ENCODE assay signal across 17 cellular contexts in the genomic region with DNA sequence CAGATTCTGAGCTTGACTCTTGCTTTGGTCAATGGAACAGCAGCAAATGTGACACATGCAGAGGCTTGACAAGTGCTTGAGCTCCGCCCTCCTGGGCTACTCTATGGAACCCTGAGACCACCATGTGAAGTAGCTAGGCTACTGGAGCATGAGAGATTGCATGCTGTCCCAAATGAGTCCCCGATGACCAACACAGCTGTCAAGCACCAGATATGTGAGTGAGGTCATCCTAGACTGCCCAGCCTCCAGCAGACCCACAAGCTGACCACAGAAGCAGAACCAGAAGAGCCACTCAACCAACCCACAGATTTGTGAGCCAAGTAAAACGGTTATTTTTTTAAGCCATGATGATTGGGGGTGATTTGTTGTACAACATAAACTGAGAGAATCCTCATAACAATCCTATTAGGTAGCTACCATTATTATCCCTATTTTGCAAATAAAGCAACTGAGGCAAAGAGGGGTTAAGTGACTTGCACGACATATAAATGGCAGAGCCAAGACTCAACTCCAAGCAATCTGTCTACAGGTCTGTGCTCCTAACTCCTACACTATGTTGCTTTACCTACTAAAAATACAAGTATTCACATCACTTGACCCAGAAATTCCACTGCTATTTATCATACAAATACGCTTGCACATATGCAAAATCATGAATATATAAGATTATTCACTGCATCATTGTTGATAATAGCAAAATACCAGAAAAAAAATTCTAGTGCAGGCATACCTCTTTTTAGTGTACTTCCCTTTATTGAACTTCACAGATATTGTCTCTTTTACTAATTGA.
DNase-seq lines count a peak whose midpoint lies in the region; ATAC-seq, FAIRE-seq and TF ChIP-seq lines count a peak whose summit lies in the region.
"Had no signal": no experiment of that assay in that cellular context is flagged by ENCODE, and none has a peak within 500 bp of the region (broad histone marks: within the 10 kb centered on the region; RNA-seq: fewer than 3 reads in every experiment).

No MANE protein-coding gene starts in this region.

- peaks cover 0 to 7% of the 10 kb centered on the region in 2 experiments; a peak in 1 of 4 replicates for H3K36me3 ChIP-seq in GM12878 (ENCODE audit: control insufficient read depth in 2 of 2, insufficient read depth in 2 of 2, low read length in 1 of 2)
- H3K36me3 ChIP-seq: right atrium auricular region had no signal

- TF ChIP-seq POLR2A in GM12878 (IDR thresholded peaks at IDR 0.05; ENCODE audit: low read depth, low read length), result no peak

- WGBS in GM12878 (ENCODE audit: insufficient coverage, insufficient replicate concordance, low lambda C conversion rate, missing lambda C conversion rate), result 67% methylated on average over 5 of the region's 5 CpGs

- H3K4me2 ChIP-seq in GM12878 (ENCODE audit: control insufficient read depth, insufficient read depth), result peak overlapping the region; percentile 83

- H3K9ac ChIP-seq in GM12878 (ENCODE audit: control insufficient read depth, insufficient read depth, low read length), result no peak overlapping the region

- no peak overlapping the region for H3K4me3 Mint-ChIP-seq in chondrocyte (ENCODE audit: unreplicated experiment)
- H3K4me3 Mint-ChIP-seq: B cell; effector memory CD8-positive, alpha-beta T cell; stimulated activated naive CD8-positive, alpha-beta T cell treated with anti-CD3 and anti-CD28 coated beads, Interleukin-15, Interleukin-2, amounts not matched to agents 100 ng/mL and 50 ng/mL, for 24 hours had no signal

- H3K4me3 ChIP-seq in GM12878, result peak overlapping the region; percentile 51; the same call in 1 of the 2 replicates
- H3K4me3 ChIP-seq: right atrium auricular region had no signal

- peaks cover 6% of the 10 kb centered on the region for H3K9me3 Mint-ChIP-seq in chondrocyte (ENCODE audit: low read depth)
- H3K9me3 Mint-ChIP-seq: effector memory CD8-positive, alpha-beta T cell; stimulated activated naive CD8-positive, alpha-beta T cell treated with anti-CD3 and anti-CD28 coated beads, Interleukin-15, Interleukin-2, amounts not matched to agents 100 ng/mL and 50 ng/mL, for 24 hours had no signal

- ATAC-seq in HG03442 (IDR thresholded peaks at IDR 0.05; ENCODE audit: unreplicated experiment) (peak; percentile 58), GM12878 (peak; percentile 82), HG03280 (IDR thresholded peaks at IDR 0.05; ENCODE audit: unreplicated experiment) (no peak)
- ATAC-seq: effector memory CD8-positive, alpha-beta T cell had no signal

- peaks cover 98% of the 10 kb centered on the region for H3K79me2 ChIP-seq in GM12878 (ENCODE audit: control insufficient read depth, insufficient read depth, low read length)

- H3K27me3 Mint-ChIP-seq in chondrocyte (ENCODE audit: low read depth), result peaks cover 43% of the 10 kb centered on the region

- no TSS peak for BruUV-seq in GM12878 (replicated peaks; lab: Mats Ljungman, UMichigan)

- H3K27ac ChIP-seq in GM12878 (ENCODE audit: control insufficient read depth, insufficient read depth), result peak overlapping the region; percentile 8; the same call in 1 of the 2 replicates
- H3K27ac ChIP-seq: right atrium auricular region had no signal

- no peaks in the 10 kb centered on the region for H3K36me3 Mint-ChIP-seq in chondrocyte (ENCODE audit: low read depth)

- peaks cover 12% of the 10 kb centered on the region; the same call in 1 of the 2 replicates for H3K4me1 ChIP-seq in GM12878 (ENCODE audit: control insufficient read depth, insufficient read depth, low read length)
- H3K4me1 ChIP-seq: right atrium auricular region had no signal

- SMC1A ChIA-PET in GM12878 (lab: Charles Lee; ENCODE audit: uncharacterized antibody, unreplicated experiment), result interaction anchor here (0.7 to 9.9 kb wide), 7 partner anchors 9 to 462 kb away, joined by 3 to 243 read pairs (median 3); no protein-coding TSS in a partner anchor

- intact Hi-C loops in GM12878 (cut with micrococcal nuclease; ENCODE audit: unreplicated experiment), result no loop called here

- FAIRE-seq in GM18507 (lab: Jason Lieb, UNC) (peak; percentile 54), GM12878 (lab: Jason Lieb, UNC) (no peak)

- DNase-seq in GM18507 (ENCODE audit: extremely low spot score, insufficient read length, low read depth) (no peak), GM12878 (ENCODE audit: low read depth, low spot score) (no peak), renal cortical epithelial cell (ENCODE audit: low read depth) (peak; percentile 62), 8988T (no peak), chondrocyte (ENCODE audit: low spot score) (no peak)
- no peak for DNase-seq in activated T-cell treated with anti-CD3 and anti-CD28 coated beads, Interleukin-2, amount 50 U/mL, for 1 hour
- DNase-seq: activated CD8-positive, alpha-beta memory T cell treated with anti-CD3 and anti-CD28 coated beads for 24 hours; activated gamma-delta T cell treated with Interleukin-2 at 50 U/mL for 16 hours; DND-41; effector memory CD8-positive, alpha-beta T cell; NCI-H2081 treated with DMSO at 0.1 percent for 48 hours; SHP77 had no signal

- no peak overlapping the region for H2AFZ ChIP-seq in GM12878 (ENCODE audit: control insufficient read depth, low read depth, low read length)

- no peak overlapping the region for H3K27ac Mint-ChIP-seq in chondrocyte (ENCODE audit: unreplicated experiment)
- H3K27ac Mint-ChIP-seq: B cell; effector memory CD8-positive, alpha-beta T cell; stimulated activated naive CD8-positive, alpha-beta T cell treated with anti-CD3 and anti-CD28 coated beads, Interleukin-15, Interleukin-2, amounts not matched to agents 100 ng/mL and 50 ng/mL, for 24 hours had no signal

- RAD21 ChIA-PET in GM12878 (lab: Charles Lee; ENCODE audit: unreplicated experiment), result interaction anchor here (1.0 to 1.6 kb wide), 2 partner anchors 25 to 28 kb away, joined by 3 to 4 read pairs; no protein-coding TSS in a partner anchor

- TF ChIP-seq CTCF in GM12878 (IDR thresholded peaks at IDR 0.05 in 2 of 3, conservative IDR thresholded peaks at IDR 0.05 in 1 of 3; ENCODE audit: control insufficient read depth in 2 of 3, extremely low read depth in 1 of 3, insufficient read depth in 1 of 3, low read depth in 3 of 3, low read length in 3 of 3) (no peak), chondrocyte (IDR thresholded peaks at IDR 0.05) (no peak)

- in situ Hi-C loops in GM12878 (cut with MboI), result no loop called here

- H3K4me1 Mint-ChIP-seq in chondrocyte (ENCODE audit: low read depth), result no peaks in the 10 kb centered on the region

- POLR2A ChIA-PET in GM12878 (lab: Charles Lee), result interaction anchor here (0.6 to 1.8 kb wide), 4 partner anchors 37 to 654 kb away, joined by 3 to 5 read pairs (median 4); no protein-coding TSS in a partner anchor

- H3K27me3 ChIP-seq in GM12878 (replicated peaks in 1 of 2; ENCODE audit: control insufficient read depth in 2 of 2, insufficient read depth in 2 of 2, low read length in 1 of 2), result no peaks in the 10 kb centered on the region
- H3K27me3 ChIP-seq: right atrium auricular region had no signal

- TF ChIP-seq EP300 in GM12878 (IDR thresholded peaks at IDR 0.05; ENCODE audit: borderline replicate concordance in 1 of 2, control insufficient read depth in 1 of 2, low read depth in 2 of 2, low read length in 2 of 2), result peak; percentile 34 to 48; a peak in 2 of 4 replicates

- peaks cover 8% of the 10 kb centered on the region for H3K9me3 ChIP-seq in GM12878 (replicated peaks; ENCODE audit: control insufficient read depth, insufficient read depth, low read length)
- H3K9me3 ChIP-seq: right atrium auricular region had no signal

- no peak for TF ChIP-seq RAD21 in GM12878 (IDR thresholded peaks at IDR 0.05; ENCODE audit: insufficient read depth, low read depth, low read length)

- no peaks in the 10 kb centered on the region for H4K20me1 ChIP-seq in GM12878 (ENCODE audit: control insufficient read depth, insufficient read depth)

- CTCF ChIA-PET in GM12878 (lab: Yijun Ruan, JAX), result interaction anchor here (1.0 to 8.6 kb wide), 4 partner anchors 14 to 244 kb away, joined by 3 to 133 read pairs (median 4); no protein-coding TSS in a partner anchor

TF ChIP-seq in GM12878, 131 proteins besides CTCF, POLR2A, EP300 and RAD21 (continues in another document):
- TF ChIP-seq HDAC6 (IDR thresholded peaks at IDR 0.05; ENCODE audit: unreplicated experiment) (no peak), MTA2 (IDR thresholded peaks at IDR 0.05; ENCODE audit: low read depth) (peak; percentile 20; the same call in 1 of the 2 replicates), E4F1 (IDR thresholded peaks at IDR 0.05; ENCODE audit: borderline replicate concordance, partially characterized antibody) (no peak), NFIC (IDR thresholded peaks at IDR 0.05; ENCODE audit: low read depth, low read length) (peak; percentile 55; the same call in 1 of the 2 replicates), PAX5 (IDR thresholded peaks at IDR 0.05; ENCODE audit: borderline replicate concordance, low read depth, low read length) (peak; percentile 62; the same call in 1 of the 2 replicates), FOXM1 (IDR thresholded peaks at IDR 0.05; ENCODE audit: low read depth, low read length) (peak; percentile 70; the same call in 1 of the 2 replicates), SPI1 (IDR thresholded peaks at IDR 0.05; ENCODE audit: borderline replicate concordance, insufficient read depth, low read depth, low read length) (peak; percentile 26; the same call in 1 of the 2 replicates), SUZ12 (IDR thresholded peaks at IDR 0.05; ENCODE audit: unreplicated experiment) (no peak), YBX1 (IDR thresholded peaks at IDR 0.05) (no peak), POLR2AphosphoS2 (IDR thresholded peaks at IDR 0.05; ENCODE audit: low read depth, low read length) (no peak)
- TF ChIP-seq, protein P1, sequence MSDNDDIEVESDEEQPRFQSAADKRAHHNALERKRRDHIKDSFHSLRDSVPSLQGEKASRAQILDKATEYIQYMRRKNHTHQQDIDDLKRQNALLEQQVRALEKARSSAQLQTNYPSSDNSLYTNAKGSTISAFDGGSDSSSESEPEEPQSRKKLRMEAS (IDR thresholded peaks at IDR 0.05; ENCODE audit: low read depth, low read length), result no peak
